ENCODE assay signal across 15 cellular contexts in genomic region chr18:3110034-3110752, GRCh38.
DNase-seq lines count a peak whose midpoint lies in the region; ATAC-seq lines count a peak whose summit lies in the region.
"Had no signal": no experiment of that assay in that cellular context is flagged by ENCODE, and none has a peak within 500 bp of the region (broad histone marks: within the 10 kb centered on the region; RNA-seq: fewer than 3 reads in every experiment).

No MANE protein-coding gene starts in this region.

- H3K27ac Mint-ChIP-seq in naive thymus-derived CD4-positive, alpha-beta T cell = no peak overlapping the region

- ATAC-seq in GM19025 (IDR thresholded peaks at IDR 0.05; ENCODE audit: low read depth, unreplicated experiment) (peak; percentile 73), HG02798 (IDR thresholded peaks at IDR 0.05; ENCODE audit: poor library complexity, unreplicated experiment) (peak; percentile 41), HG03571 (IDR thresholded peaks at IDR 0.05; ENCODE audit: unreplicated experiment) (peak; percentile 72)
- no peak for ATAC-seq in naive thymus-derived CD4-positive, alpha-beta T cell
- ATAC-seq: PC-3 had no signal

- CTCF ChIA-PET in naive thymus-derived CD4-positive, alpha-beta T cell (lab: Charles Lee) = interaction anchor here (0.8 to 2.5 kb wide), 3 partner anchors 19 to 116 kb away, joined by 3 to 7 read pairs (median 3); no protein-coding TSS in a partner anchor

- H3K9me3 ChIP-seq in naive thymus-derived CD4-positive, alpha-beta T cell (ENCODE audit: control insufficient read depth in 2 of 3, low read length in 3 of 3) = no peaks in the 10 kb centered on the region
- H3K9me3 ChIP-seq: BLaER1 had no signal

- peaks cover 0 to 4% (median 0%) of the 10 kb centered on the region in 7 donors for H3K4me1 Mint-ChIP-seq in naive thymus-derived CD4-positive, alpha-beta T cell
- H3K4me1 Mint-ChIP-seq: CD8-positive, alpha-beta memory T cell had no signal

- no peaks in the 10 kb centered on the region for H3K9me3 Mint-ChIP-seq in naive thymus-derived CD4-positive, alpha-beta T cell
- H3K9me3 Mint-ChIP-seq: CD8-positive, alpha-beta memory T cell had no signal

- DNase-seq in NCI-H2227 (lab: John Stamatoyannopoulos, UW; ENCODE audit: unreplicated experiment) (no peak), NCI-H2029 treated with DMSO at 0.1 percent for 48 hours (lab: John Stamatoyannopoulos, UW) (no peak), AG08395 (ENCODE audit: low spot score) (no peak)
- no peak for DNase-seq in naive thymus-derived CD4-positive, alpha-beta T cell
- DNase-seq: CD8-positive, alpha-beta memory T cell; NCI-H1092 treated with DMSO at 0.1 percent for 48 hours; NCI-H1694; NCI-H446 treated with DMSO at 0.1 percent for 48 hours; NCI-H748 treated with DMSO at 0.1 percent for 48 hours; PC-3 had no signal

- POLR2A ChIA-PET in naive thymus-derived CD4-positive, alpha-beta T cell (lab: Charles Lee) = interaction anchor here (0.7 to 1.1 kb wide), 3 partner anchors 10 to 23 kb away, joined by 3 read pairs; no protein-coding TSS in a partner anchor

- H3K36me3 Mint-ChIP-seq in naive thymus-derived CD4-positive, alpha-beta T cell = peaks cover 0 to 11% (median 3%) of the 10 kb centered on the region in 5 donors

- H3K4me1 ChIP-seq in naive thymus-derived CD4-positive, alpha-beta T cell (ENCODE audit: control insufficient read depth in 2 of 2, insufficient read depth in 2 of 2, low read length in 2 of 2) = no peaks in the 10 kb centered on the region

- no peaks in the 10 kb centered on the region for H3K27me3 Mint-ChIP-seq in naive thymus-derived CD4-positive, alpha-beta T cell
- H3K27me3 Mint-ChIP-seq: CD8-positive, alpha-beta memory T cell had no signal

- no peak overlapping the region for H3K27ac ChIP-seq in naive thymus-derived CD4-positive, alpha-beta T cell (ENCODE audit: low read depth, low read length)
- H3K27ac ChIP-seq: BLaER1, KMS-11 had no signal

- intact Hi-C loops in naive thymus-derived CD4-positive, alpha-beta T cell (cut with micrococcal nuclease) = no loop called here

- H3K4me3 Mint-ChIP-seq in naive thymus-derived CD4-positive, alpha-beta T cell = no peak overlapping the region
- H3K4me3 Mint-ChIP-seq: CD8-positive, alpha-beta memory T cell had no signal

- no peaks in the 10 kb centered on the region for H3K27me3 ChIP-seq in naive thymus-derived CD4-positive, alpha-beta T cell (ENCODE audit: control insufficient read depth in 2 of 2, insufficient read depth in 2 of 2, low read length in 2 of 2)
- H3K27me3 ChIP-seq: BLaER1 had no signal

- H3K4me3 ChIP-seq in naive thymus-derived CD4-positive, alpha-beta T cell (ENCODE audit: low read length) = no peak overlapping the region
- H3K4me3 ChIP-seq: BLaER1 had no signal

- no peaks in the 10 kb centered on the region for H3K36me3 ChIP-seq in naive thymus-derived CD4-positive, alpha-beta T cell (ENCODE audit: control insufficient read depth in 2 of 3, insufficient read depth in 3 of 3, low read length in 3 of 3)
- H3K36me3 ChIP-seq: BLaER1 had no signal
